In the genomic region with DNA sequence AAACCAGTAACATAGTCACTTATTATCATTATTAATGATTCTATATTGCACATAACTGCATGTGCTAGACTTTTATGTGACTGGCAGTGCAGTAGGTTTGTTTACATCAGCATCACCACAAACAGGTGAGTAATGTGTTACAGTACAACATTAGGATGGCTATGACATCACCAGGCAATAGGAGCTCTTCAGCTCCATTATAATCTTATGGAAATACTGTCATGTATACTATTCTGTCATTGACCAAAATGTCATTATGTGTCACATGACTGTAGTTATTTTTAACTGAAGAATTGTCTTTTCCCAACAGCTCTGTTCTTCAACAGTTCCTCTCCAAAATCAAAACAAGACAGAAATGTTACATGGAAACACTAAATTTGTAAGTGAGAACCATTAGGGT, we compare ENCODE assay signal across 20 cellular contexts.
DNase-seq lines count a peak whose midpoint lies in the region; ATAC-seq, FAIRE-seq and TF ChIP-seq lines count a peak whose summit lies in the region.
"Had no signal": no experiment of that assay in that cellular context is flagged by ENCODE, and none has a peak within 500 bp of the region (broad histone marks: within the 10 kb centered on the region; RNA-seq: fewer than 3 reads in every experiment).

No MANE protein-coding gene starts in this region.

- peak; percentile 17 for DNase-seq in activated CD4-positive, alpha-beta T cell treated with anti-CD3 and anti-CD28 coated beads, Interleukin-2, amount 10 ng/mL, durations not matched to agents 24 days and 14 days
- DNase-seq in activated CD4-positive, alpha-beta T cell treated with anti-CD3 and anti-CD28 coated beads for 48 hours: no peak
- DNase-seq in K562 (ENCODE audit: extremely low read depth in 1 of 4, low spot score in 3 of 4) (no peak), foreskin keratinocyte (no peak), NCI-H748 (lab: John Stamatoyannopoulos, UW; ENCODE audit: unreplicated experiment) (no peak), RWPE1 (ENCODE audit: low spot score) (no peak)
- DNase-seq in activated T-cell treated with anti-CD3 and anti-CD28 coated beads, Interleukin-2, amount 50 U/mL, for 1 hour: no peak
- DNase-seq: 8988T; AML-193; Caco-2; CD8-positive, alpha-beta memory T cell; DMS79; GOT3; HFFc6 had no signal

- H3K9me1 ChIP-seq in K562 (ENCODE audit: control insufficient read depth, insufficient read depth, low read length): no peaks in the 10 kb centered on the region

- H3K36me3 ChIP-seq in HEK293 (ENCODE audit: control insufficient read depth in 2 of 2, insufficient read depth in 1 of 2, low read length in 2 of 2): no peaks in the 10 kb centered on the region
- H3K36me3 ChIP-seq in K562 (ENCODE audit: control insufficient read depth, insufficient read depth, low read length): no peaks in the 10 kb centered on the region
- H3K36me3 ChIP-seq: BLaER1, HAP-1 had no signal

- H3K9me3 Mint-ChIP-seq in activated CD4-positive, alpha-beta T cell treated with anti-CD3 and anti-CD28 coated beads, Interleukin-2, amount 10 ng/mL, durations not matched to agents 24 days and 14 days: no peaks in the 10 kb centered on the region
- H3K9me3 Mint-ChIP-seq: CD8-positive, alpha-beta memory T cell; HFFc6 had no signal

- H3K4me1 Mint-ChIP-seq in activated CD4-positive, alpha-beta T cell treated with anti-CD3 and anti-CD28 coated beads, Interleukin-2, amount 10 ng/mL, durations not matched to agents 24 days and 14 days: no peaks in the 10 kb centered on the region
- H3K4me1 Mint-ChIP-seq: CD8-positive, alpha-beta memory T cell had no signal

- BruUV-seq in K562 (replicated peaks; lab: Mats Ljungman, UMichigan): no TSS peak

- no peaks in the 10 kb centered on the region for H3K9me3 ChIP-seq in HEK293 (ENCODE audit: control insufficient read depth, insufficient read depth, low read depth, low read length)
- no peaks in the 10 kb centered on the region for H3K9me3 ChIP-seq in K562 (replicated peaks; ENCODE audit: control insufficient read depth, insufficient read depth, low read depth, low read length)
- H3K9me3 ChIP-seq: BLaER1, Caco-2, HAP-1 had no signal

- no peaks in the 10 kb centered on the region for H3K27me3 ChIP-seq in K562 (ENCODE audit: control insufficient read depth in 2 of 2, insufficient read depth in 2 of 2, low read length in 2 of 2)
- H3K27me3 ChIP-seq in foreskin keratinocyte: no peaks in the 10 kb centered on the region
- H3K27me3 ChIP-seq: BLaER1 had no signal

- intact Hi-C loops in activated CD4-positive, alpha-beta T cell treated with anti-CD3 and anti-CD28 coated beads, Interleukin-2, amount 10 ng/mL, durations not matched to agents 24 days and 14 days (cut with micrococcal nuclease): no loop called here
- intact Hi-C loops in K562 (cut with micrococcal nuclease): no loop called here

- H3K4me2 ChIP-seq in K562 (ENCODE audit: insufficient read depth, low read length): no peak overlapping the region
- H3K4me2 ChIP-seq: BLaER1 had no signal

- H3K27ac ChIP-seq in HEK293 (ENCODE audit: extremely low read depth, low read depth, low read length) (no peak overlapping the region), K562 (ENCODE audit: extremely low read depth, low read depth, low read length) (no peak overlapping the region), foreskin keratinocyte (no peak overlapping the region), RWPE1 (no peak overlapping the region)
- H3K27ac ChIP-seq: BLaER1 had no signal

- TF ChIP-seq CTCF in HEK293 (tag by site-specific recombination; IDR thresholded peaks at IDR 0.05) (no peak), K562 (IDR thresholded peaks at IDR 0.05 in 2 of 3, conservative IDR thresholded peaks at IDR 0.05 in 1 of 3; ENCODE audit: insufficient read depth in 2 of 3, low read depth in 1 of 3, low read length in 3 of 3) (no peak), foreskin keratinocyte (conservative IDR thresholded peaks at IDR 0.05) (no peak), RWPE1 (conservative IDR thresholded peaks at IDR 0.05; ENCODE audit: low read depth) (no peak)

- no peak overlapping the region for H2AFZ ChIP-seq in K562 (ENCODE audit: low read depth, low read length)

- H3K4me3 Mint-ChIP-seq in activated CD4-positive, alpha-beta T cell treated with anti-CD3 and anti-CD28 coated beads, Interleukin-2, amount 10 ng/mL, durations not matched to agents 24 days and 14 days: no peak overlapping the region
- H3K4me3 Mint-ChIP-seq: CD8-positive, alpha-beta memory T cell; HFFc6 had no signal

- H3K27me3 Mint-ChIP-seq in activated CD4-positive, alpha-beta T cell treated with anti-CD3 and anti-CD28 coated beads, Interleukin-2, amount 10 ng/mL, durations not matched to agents 24 days and 14 days: peaks cover 12% of the 10 kb centered on the region

- no peak for FAIRE-seq in K562 (lab: Jason Lieb, UNC)
- FAIRE-seq: G401.6, GM12891, GM19239 had no signal

- H3K4me1 ChIP-seq in HEK293 (ENCODE audit: control insufficient read depth, insufficient read depth, low read length): no peaks in the 10 kb centered on the region
- no peaks in the 10 kb centered on the region for H3K4me1 ChIP-seq in K562 (replicated peaks in 1 of 2; ENCODE audit: control insufficient read depth in 2 of 2, insufficient read depth in 2 of 2, low read length in 2 of 2)
- no peaks in the 10 kb centered on the region for H3K4me1 ChIP-seq in foreskin keratinocyte
- H3K4me1 ChIP-seq: BLaER1, Caco-2, HAP-1 had no signal

- in situ Hi-C loops in K562 (cut with MboI): no loop called here

- H3K79me2 ChIP-seq in K562 (ENCODE audit: control insufficient read depth, insufficient read depth, low read length): no peaks in the 10 kb centered on the region

- no peak overlapping the region for H3K27ac Mint-ChIP-seq in activated CD4-positive, alpha-beta T cell treated with anti-CD3 and anti-CD28 coated beads, Interleukin-2, amount 10 ng/mL, durations not matched to agents 24 days and 14 days
- H3K27ac Mint-ChIP-seq: CD8-positive, alpha-beta memory T cell; HFFc6 had no signal

- no peaks in the 10 kb centered on the region for H3K36me3 Mint-ChIP-seq in activated CD4-positive, alpha-beta T cell treated with anti-CD3 and anti-CD28 coated beads, Interleukin-2, amount 10 ng/mL, durations not matched to agents 24 days and 14 days (ENCODE audit: low read depth)
- H3K36me3 Mint-ChIP-seq: CD8-positive, alpha-beta memory T cell had no signal

- H3K9ac ChIP-seq in K562 (ENCODE audit: insufficient read depth in 1 of 2, low read depth in 2 of 2, low read length in 2 of 2): no peak overlapping the region
- H3K9ac ChIP-seq: BLaER1 had no signal

- ATAC-seq in K562: no peak
- ATAC-seq in foreskin keratinocyte: peak; percentile 69

- no peak for TF ChIP-seq RAD21 in K562 (CRISPR knock-in tag; conservative IDR thresholded peaks at IDR 0.05 in 1 of 2, IDR thresholded peaks at IDR 0.05 in 1 of 2)

- no peaks in the 10 kb centered on the region for H4K20me1 ChIP-seq in K562 (replicated peaks; ENCODE audit: control insufficient read depth, insufficient read depth, low read length)
- H4K20me1 ChIP-seq: BLaER1 had no signal

- H3K4me3 ChIP-seq in HEK293 (ENCODE audit: low read depth, low read length) (no peak overlapping the region), K562 (no peak overlapping the region)
- H3K4me3 ChIP-seq: BLaER1, HAP-1 had no signal

- TF ChIP-seq EP300 in K562 (IDR thresholded peaks at IDR 0.05; ENCODE audit: low read length): no peak

- POLR2A ChIA-PET in HEK293 (lab: Yijun Ruan, JAX): no interaction called here
- POLR2A ChIA-PET in K562 (lab: Yijun Ruan, JAX): interaction anchor here (1.5 kb wide), 1 partner anchor 10 kb away, joined by 4 read pairs; no protein-coding TSS in a partner anchor
- POLR2A ChIA-PET in RWPE1 (lab: Yijun Ruan, JAX; ENCODE audit: low non-redundant PET): no interaction called here

- CTCF ChIA-PET in HEK293 (lab: Yijun Ruan, JAX) (interaction anchor here (1.9 to 3.1 kb wide), 2 partner anchors 10 to 218 kb away, joined by 8 to 25 read pairs; no protein-coding TSS in a partner anchor), K562 (lab: Yijun Ruan, JAX; ENCODE audit: low intra/inter-chr PET ratio) (no interaction called here), RWPE1 (lab: Yijun Ruan, JAX) (interaction anchor here (0.7 kb wide), 1 partner anchor 13 kb away, joined by 3 read pairs; no protein-coding TSS in a partner anchor)

- no peak for TF ChIP-seq POLR2A in K562 (conservative IDR thresholded peaks at IDR 0.05)

TF ChIP-seq in HEK293, 187 proteins besides CTCF, POLR2A, EP300 and RAD21:
- TF ChIP-seq ZBTB48 (tag by site-specific recombination; IDR thresholded peaks at IDR 0.05): no peak
- TF ChIP-seq, protein P1, sequence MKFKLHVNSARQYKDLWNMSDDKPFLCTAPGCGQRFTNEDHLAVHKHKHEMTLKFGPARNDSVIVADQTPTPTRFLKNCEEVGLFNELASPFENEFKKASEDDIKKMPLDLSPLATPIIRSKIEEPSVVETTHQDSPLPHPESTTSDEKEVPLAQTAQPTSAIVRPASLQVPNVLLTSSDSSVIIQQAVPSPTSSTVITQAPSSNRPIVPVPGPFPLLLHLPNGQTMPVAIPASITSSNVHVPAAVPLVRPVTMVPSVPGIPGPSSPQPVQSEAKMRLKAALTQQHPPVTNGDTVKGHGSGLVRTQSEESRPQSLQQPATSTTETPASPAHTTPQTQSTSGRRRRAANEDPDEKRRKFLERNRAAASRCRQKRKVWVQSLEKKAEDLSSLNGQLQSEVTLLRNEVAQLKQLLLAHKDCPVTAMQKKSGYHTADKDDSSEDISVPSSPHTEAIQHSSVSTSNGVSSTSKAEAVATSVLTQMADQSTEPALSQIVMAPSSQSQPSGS (tag by site-specific recombination; IDR thresholded peaks at IDR 0.05; ENCODE audit: low read depth): 0 out of 2 replicates have a peak, but pooled peaks have one; percentile 29
TF ChIP-seq in HEK293: peak in this region for 1.

TF ChIP-seq in K562, 482 proteins besides CTCF, POLR2A, EP300 and RAD21:
- TF ChIP-seq, protein P2, sequence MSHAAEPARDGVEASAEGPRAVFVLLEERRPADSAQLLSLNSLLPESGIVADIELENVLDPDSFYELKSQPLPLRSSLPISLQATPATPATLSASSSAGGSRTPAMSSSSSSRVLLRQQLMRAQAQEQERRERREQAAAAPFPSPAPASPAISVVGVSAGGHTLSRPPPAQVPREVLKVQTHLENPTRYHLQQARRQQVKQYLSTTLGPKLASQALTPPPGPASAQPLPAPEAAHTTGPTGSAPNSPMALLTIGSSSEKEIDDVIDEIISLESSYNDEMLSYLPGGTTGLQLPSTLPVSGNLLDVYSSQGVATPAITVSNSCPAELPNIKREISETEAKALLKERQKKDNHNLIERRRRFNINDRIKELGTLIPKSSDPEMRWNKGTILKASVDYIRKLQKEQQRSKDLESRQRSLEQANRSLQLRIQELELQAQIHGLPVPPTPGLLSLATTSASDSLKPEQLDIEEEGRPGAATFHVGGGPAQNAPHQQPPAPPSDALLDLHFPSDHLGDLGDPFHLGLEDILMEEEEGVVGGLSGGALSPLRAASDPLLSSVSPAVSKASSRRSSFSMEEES (CRISPR knock-in tag; IDR thresholded peaks at IDR 0.05): peak; percentile 71
- TF ChIP-seq ZC3H11A (IDR thresholded peaks at IDR 0.05; ENCODE audit: low read depth, low read length): no peak
